8 cellular contexts compared by ENCODE assay signal in the genomic region with DNA sequence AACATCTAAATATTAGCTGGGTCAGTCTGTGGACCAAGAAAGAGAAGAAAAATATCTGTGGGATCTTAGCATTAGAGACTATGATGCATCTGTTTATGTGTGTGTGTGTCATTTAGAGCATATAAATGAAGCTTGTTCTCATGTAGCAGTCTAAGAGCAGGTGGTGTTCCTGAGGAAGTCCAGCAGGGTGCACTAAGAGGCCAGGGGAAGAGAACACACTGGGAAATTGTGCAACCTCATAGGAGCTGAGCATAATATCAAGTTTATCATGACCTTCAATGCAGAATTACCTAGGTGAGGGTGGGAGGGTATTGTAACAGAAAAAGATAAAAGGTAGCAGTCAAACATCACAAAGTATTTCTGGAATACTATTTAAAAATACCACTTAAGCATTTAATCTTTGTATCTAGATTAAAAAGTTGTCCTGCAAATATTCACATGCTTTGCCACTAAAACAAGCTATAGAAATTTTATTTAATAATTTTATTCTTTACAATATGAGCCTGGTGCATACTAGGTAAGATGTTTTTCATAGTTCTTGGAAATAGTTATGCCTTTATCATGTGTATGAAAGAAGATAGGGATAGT.
A peak's percentile ranks its signal among the peaks of the same experiment; 100 is the strongest.
DNase-seq lines count a peak whose midpoint lies in the region; ATAC-seq and TF ChIP-seq lines count a peak whose summit lies in the region.

No MANE protein-coding gene starts in this region.

- no peaks in the 10 kb centered on the region for H3K27me3 ChIP-seq in right lobe of liver

- peak; percentile 61 for DNase-seq in ELR (ENCODE audit: low read depth)
- peak; percentile 19 for DNase-seq in HS-5 (ENCODE audit: low read depth)
- DNase-seq in NCI-H748 treated with DMSO at 0.1 percent for 48 hours (lab: John Stamatoyannopoulos, UW) = peak; percentile 79
- DNase-seq in cerebellar nuclear complex (lab: John Stamatoyannopoulos, UW) = peak; percentile 11 to 86
- DNase-seq in right lobe of liver = peak in 2 of 3 donors; percentile 23 to 56
- no peak for DNase-seq in natural killer cell

- no peaks in the 10 kb centered on the region for H3K9me3 Mint-ChIP-seq in natural killer cell

- no peaks in the 10 kb centered on the region for H3K9me3 ChIP-seq in right lobe of liver

- peaks cover 0 to 3% of the 10 kb centered on the region in 2 donors for H3K27me3 Mint-ChIP-seq in natural killer cell (ENCODE audit: low read depth in 2 of 2)

- no peak overlapping the region for H3K27ac Mint-ChIP-seq in natural killer cell

- no peak for TF ChIP-seq POLR2A in right lobe of liver (IDR thresholded peaks at IDR 0.05)

- H3K36me3 Mint-ChIP-seq in natural killer cell = no peaks in the 10 kb centered on the region

- no peak overlapping the region for H3K4me3 ChIP-seq in right lobe of liver

- peak; percentile 59 for ATAC-seq in GM21390 (IDR thresholded peaks at IDR 0.05; ENCODE audit: unreplicated experiment)
- ATAC-seq in right lobe of liver = peak; percentile 95 to 98 (median 97)
- ATAC-seq in natural killer cell = no peak
- ATAC-seq in HG03045 (IDR thresholded peaks at IDR 0.05; ENCODE audit: unreplicated experiment) = no peak

- TF ChIP-seq CTCF in right lobe of liver (IDR thresholded peaks at IDR 0.05) (peak; percentile 65 to 74 (median 72)), natural killer cell (IDR thresholded peaks at IDR 0.05) (no peak)

- H3K36me3 ChIP-seq in right lobe of liver = no peaks in the 10 kb centered on the region

- no peaks in the 10 kb centered on the region for H3K4me1 Mint-ChIP-seq in natural killer cell

- H3K4me3 Mint-ChIP-seq in natural killer cell = no peak overlapping the region

- no peak overlapping the region for H3K27ac ChIP-seq in right lobe of liver

- no peaks in the 10 kb centered on the region for H3K4me1 ChIP-seq in right lobe of liver

- intact Hi-C loops in right lobe of liver (cut with DNase I) (loop anchor here in 1 of 2 donors (10.0 kb wide), 1 partner anchor 445 kb away; no protein-coding TSS in a partner anchor), natural killer cell (cut with micrococcal nuclease) (no loop called here)

Comparison
In these comparisons a context has a peak if more than half of its experiments do, and no peak if none do; other contexts are left out.
1. ATAC-seq: peak in GM21390 (single experiment) and right lobe of liver (4 of 4); none in natural killer cell (0 of 3) and HG03045 (single experiment).